Comparison of ENCODE assay signal across 2 cellular contexts in genomic region chr3:115634052-115634451, GRCh38.
TF ChIP-seq lines count a peak whose summit lies in the region.

No MANE protein-coding gene starts in this region.

TF ChIP-seq in A549, 52 proteins besides CTCF, POLR2A, EP300 and RAD21:
- TF ChIP-seq KDM5A (IDR thresholded peaks at IDR 0.05) = no peak
- TF ChIP-seq REST (IDR thresholded peaks at IDR 0.05) = no peak
- TF ChIP-seq MAFK (IDR thresholded peaks at IDR 0.05; ENCODE audit: partially characterized antibody) = peak; percentile 53

TF ChIP-seq in K562, 482 proteins besides CTCF, POLR2A, EP300 and RAD21:
- TF ChIP-seq ZNF316 (IDR thresholded peaks at IDR 0.05) (peak; percentile 27; the same call in 1 of the 2 replicates), IRF2 (CRISPR knock-in tag; IDR thresholded peaks at IDR 0.05) (no peak)
TF ChIP-seq in K562: peak in this region for 1.
